ENCODE assay signal across 9 cellular contexts in genomic region chr9:21182810-21183736, GRCh38. TPM values are rescaled to one million over a fixed set of nuclear protein-coding genes. Genes with fewer than 3 reads are reported as not detected.
DNase-seq lines count a peak whose midpoint lies in the region; ATAC-seq and TF ChIP-seq lines count a peak whose summit lies in the region.
"Not testable (repeated sequence)": the region's sequence is repeated elsewhere in the genome, so short reads cannot be mapped to it uniquely, and the experiment has no call there.
"Had no signal": no experiment of that assay in that cellular context is flagged by ENCODE, and none has a peak within 500 bp of the region (broad histone marks: within the 10 kb centered on the region; RNA-seq: fewer than 3 reads in every experiment).

No MANE protein-coding gene starts in this region.

- intact Hi-C loops in left lung (cut with DNase I): not testable (repeated sequence)

- not testable (repeated sequence) for H3K36me3 Mint-ChIP-seq in effector memory CD8-positive, alpha-beta T cell (ENCODE audit: insufficient read depth)

- not testable (repeated sequence) for H3K27me3 ChIP-seq in left lung

- TF ChIP-seq CTCF in GM12872 (IDR thresholded peaks at IDR 0.05; ENCODE audit: insufficient read depth, low read depth, low read length): peak; percentile 70
- TF ChIP-seq CTCF in WI38 (IDR thresholded peaks at IDR 0.05; ENCODE audit: low read depth, low read length): peak; percentile 50
- TF ChIP-seq CTCF in left lung (IDR thresholded peaks at IDR 0.05): peak; percentile 35 to 46

- ATAC-seq in GM21390 (IDR thresholded peaks at IDR 0.05; ENCODE audit: unreplicated experiment) (peak; percentile 94), HG03064 (IDR thresholded peaks at IDR 0.05; ENCODE audit: low read depth, unreplicated experiment) (peak; percentile 87), left lung (peak; percentile 87)
- peak; percentile 91 for ATAC-seq in effector memory CD8-positive, alpha-beta T cell (replicated peaks)

- H3K27ac Mint-ChIP-seq in effector memory CD8-positive, alpha-beta T cell: not testable (repeated sequence)

- H3K9me3 Mint-ChIP-seq in effector memory CD8-positive, alpha-beta T cell: not testable (repeated sequence)

- not testable (repeated sequence) for H3K9me3 ChIP-seq in left lung

- not testable (repeated sequence) for H3K27ac ChIP-seq in left lung

- H3K4me3 ChIP-seq in WI38 (ENCODE audit: low read depth, low read length); left lung: not testable (repeated sequence)

- H3K4me1 Mint-ChIP-seq in effector memory CD8-positive, alpha-beta T cell (ENCODE audit: low read depth in 2 of 2): not testable (repeated sequence)

- H3K36me3 ChIP-seq in left lung: not testable (repeated sequence)

- not testable (repeated sequence) for H3K4me1 ChIP-seq in left lung

- H3K27me3 Mint-ChIP-seq in effector memory CD8-positive, alpha-beta T cell: not testable (repeated sequence)

- DNase-seq in MV-4-11 (lab: John Stamatoyannopoulos, UW) (peak; percentile 72), stromal cell of bone marrow (ENCODE audit: low read depth) (peak; percentile 3)
- DNase-seq in effector memory CD8-positive, alpha-beta T cell: peak in 2 of 3 experiments; percentile 17 to 35
- DNase-seq in left lung: not testable (repeated sequence)

- H3K4me3 Mint-ChIP-seq in effector memory CD8-positive, alpha-beta T cell: not testable (repeated sequence)

RNA-seq across cellular contexts. Expression of gene IFNA4, which starts 4.3 kb away (rescaled TPM):
- total RNA-seq in left lung: not detected
- total RNA-seq: thyroid gland had no signal

RNA-seq across cellular contexts. Expression of gene IFNA21, which starts 16.6 kb away (rescaled TPM):
- total RNA-seq in left lung: not detected
- total RNA-seq: thyroid gland had no signal

RNA-seq across cellular contexts. Expression of gene IFNA7, which starts 18.9 kb away (rescaled TPM):
- not detected for total RNA-seq in left lung
- total RNA-seq: thyroid gland had no signal

RNA-seq across cellular contexts. Expression of gene IFNA10, which starts 23.9 kb away (rescaled TPM):
- total RNA-seq in left lung: not detected
- total RNA-seq: thyroid gland had no signal

RNA-seq across cellular contexts. Expression of gene IFNA16, which starts 34.0 kb away (rescaled TPM):
- total RNA-seq in left lung: not detected
- total RNA-seq: thyroid gland had no signal
